Comparison of ENCODE assay signal across 16 cellular contexts in the genomic region with DNA sequence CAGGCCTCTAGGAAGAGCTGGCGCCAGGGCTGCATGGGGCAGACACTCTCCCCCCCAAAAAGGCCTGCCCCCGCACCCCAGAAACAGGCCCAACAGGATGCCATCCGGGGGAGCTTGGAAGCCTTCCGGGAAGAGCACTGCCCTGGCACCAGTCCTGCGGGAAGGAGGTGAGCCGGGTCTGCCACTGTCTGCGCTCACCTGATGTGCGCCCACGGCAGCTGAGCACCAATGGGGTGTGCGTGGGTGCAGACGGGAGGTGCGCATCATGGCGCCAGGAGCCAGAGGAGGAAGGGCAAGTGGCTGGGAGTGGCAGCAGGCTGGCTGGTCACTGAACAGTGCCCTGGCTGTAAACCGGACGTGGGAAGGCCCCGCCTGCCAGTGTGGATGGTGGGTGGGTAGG.
"Had no signal": no experiment of that assay in that cellular context is flagged by ENCODE, and none has a peak within 500 bp of the region (broad histone marks: within the 10 kb centered on the region; RNA-seq: fewer than 3 reads in every experiment).

No MANE protein-coding gene starts in this region.

- ATAC-seq: sciatic nerve; SK-N-SH treated with all-trans-retinoic acid at 6 μM for 48 hours; stimulated activated effector memory CD8-positive, alpha-beta T cell treated with anti-CD3 and anti-CD28 coated beads, Interleukin-12 subunit alpha, Interleukin-12 subunit beta, amount 100 ng/mL, for 72 hours had no signal

- H3K27me3 ChIP-seq: ascending aorta, thyroid gland had no signal

- H3K4me3 Mint-ChIP-seq: activated naive CD4-positive, alpha-beta T cell treated with anti-CD3 and anti-CD28 coated beads, Interleukin-2, amount 10 ng/mL, durations not matched to agents 7 days and 5 days; nephron progenitor cell; stimulated activated effector memory CD8-positive, alpha-beta T cell treated with anti-CD3 and anti-CD28 coated beads, Interleukin-12 subunit alpha, Interleukin-12 subunit beta, amount 100 ng/mL, for 72 hours had no signal

- H3K9me3 ChIP-seq: ascending aorta, thyroid gland had no signal

- H3K4me3 ChIP-seq: ascending aorta, thyroid gland had no signal

- DNase-seq: activated CD4-positive, alpha-beta T cell treated with anti-CD3 and anti-CD28 coated beads, Interleukin-2, amount 50 U/mL, for 48 hours; activated naive CD4-positive, alpha-beta T cell treated with anti-CD3 and anti-CD28 coated beads, Interleukin-2, amount 10 ng/mL, durations not matched to agents 7 days and 5 days; foreskin fibroblast; mesendoderm; nephron progenitor cell; SHP77; stimulated activated CD4-positive, alpha-beta T cell treated with anti-CD3 and anti-CD28 coated beads, Interleukin-12 subunit alpha, Interleukin-12 subunit beta, amount 100 ng/mL, for 4 hours; T-helper 1 cell; T1000; thyroid gland; WERI-Rb-1 had no signal

- H3K27ac Mint-ChIP-seq: activated naive CD4-positive, alpha-beta T cell treated with anti-CD3 and anti-CD28 coated beads, Interleukin-2, amount 10 ng/mL, durations not matched to agents 7 days and 5 days; nephron progenitor cell; progenitor cell of endocrine pancreas; stimulated activated effector memory CD8-positive, alpha-beta T cell treated with anti-CD3 and anti-CD28 coated beads, Interleukin-12 subunit alpha, Interleukin-12 subunit beta, amount 100 ng/mL, for 72 hours had no signal

- H3K9me3 Mint-ChIP-seq: activated naive CD4-positive, alpha-beta T cell treated with anti-CD3 and anti-CD28 coated beads, Interleukin-2, amount 10 ng/mL, durations not matched to agents 7 days and 5 days; nephron progenitor cell; stimulated activated effector memory CD8-positive, alpha-beta T cell treated with anti-CD3 and anti-CD28 coated beads, Interleukin-12 subunit alpha, Interleukin-12 subunit beta, amount 100 ng/mL, for 72 hours had no signal

- H3K4me1 Mint-ChIP-seq: activated naive CD4-positive, alpha-beta T cell treated with anti-CD3 and anti-CD28 coated beads, Interleukin-2, amount 10 ng/mL, durations not matched to agents 7 days and 5 days; stimulated activated effector memory CD8-positive, alpha-beta T cell treated with anti-CD3 and anti-CD28 coated beads, Interleukin-12 subunit alpha, Interleukin-12 subunit beta, amount 100 ng/mL, for 72 hours had no signal

- H3K27ac ChIP-seq: ascending aorta, thyroid gland, WERI-Rb-1 had no signal

- H3K36me3 ChIP-seq: ascending aorta, thyroid gland had no signal

- H3K36me3 Mint-ChIP-seq: activated naive CD4-positive, alpha-beta T cell treated with anti-CD3 and anti-CD28 coated beads, Interleukin-2, amount 10 ng/mL, durations not matched to agents 7 days and 5 days; stimulated activated effector memory CD8-positive, alpha-beta T cell treated with anti-CD3 and anti-CD28 coated beads, Interleukin-12 subunit alpha, Interleukin-12 subunit beta, amount 100 ng/mL, for 72 hours had no signal
